Comparison of ENCODE assay signal across 8 cellular contexts in genomic region chr6:31356946-31357466, GRCh38. TPM values are rescaled to one million over a fixed set of nuclear protein-coding genes. Genes with fewer than 3 reads are reported as not detected.
DNase-seq lines count a peak whose midpoint lies in the region; ATAC-seq and TF ChIP-seq lines count a peak whose summit lies in the region.

Gene HLA-B, minus strand, starts transcription at chr6:31357179. Its CDS starts 21 bp downstream, at chr6:31357158.

- peak; percentile 72 for ATAC-seq in GM21737 (IDR thresholded peaks at IDR 0.05; ENCODE audit: unreplicated experiment)

- H3K79me2 ChIP-seq in Karpas-422 (ENCODE audit: low read length) = no peaks in the 10 kb centered on the region

- H3K36me3 Mint-ChIP-seq in progenitor cell of endocrine pancreas (ENCODE audit: insufficient read depth) = no peaks in the 10 kb centered on the region

- H3K9me3 Mint-ChIP-seq in progenitor cell of endocrine pancreas (ENCODE audit: low read depth) = peaks cover 3% of the 10 kb centered on the region

- intact Hi-C loops in T-helper 1 cell treated with Interleukin-12 subunit alpha and Interleukin-12 subunit beta and Interleukin-4 antibody, amounts not matched to agents 30 ng/mL and 1 ng/mL, for 36 hours (cut with micrococcal nuclease) = loop anchor here (1.0 to 5.0 kb wide), 6 partner anchors 10 to 1030 kb away; partner anchors contain the start of genes GNL1, HLA-C, PRR3 and TRIM39

- H3K9ac ChIP-seq in Karpas-422 (ENCODE audit: low read length) = peak within 1 kb of the TSS; percentile 93

- peak within 1 kb of the TSS; percentile 83 for H3K4me3 Mint-ChIP-seq in progenitor cell of endocrine pancreas (ENCODE audit: low read depth)

- H3K9me3 ChIP-seq in Karpas-422 (ENCODE audit: low read length) (no peaks in the 10 kb centered on the region), right atrium auricular region (no peaks in the 10 kb centered on the region)

- H3K27ac ChIP-seq in Karpas-422 (ENCODE audit: low read length) (peak within 1 kb of the TSS; percentile 69), right atrium auricular region (peak within 1 kb of the TSS; percentile 68 to 78)

- H3K27me3 Mint-ChIP-seq in progenitor cell of endocrine pancreas = peaks cover 79% of the 10 kb centered on the region

- DNase-seq in EH (ENCODE audit: low read depth) (peak; percentile 89), Karpas-422 (peak; percentile 95), anterior cingulate cortex (lab: John Stamatoyannopoulos, UW) (peak in 53 of 58 donors; percentile 2 to 84 (median 53)), right atrium auricular region (ENCODE audit: low spot score) (peak; percentile 83), progenitor cell of endocrine pancreas (ENCODE audit: low spot score, unreplicated experiment) (no peak), ureter (ENCODE audit: low spot score) (peak; percentile 89)

- H3K4me3 ChIP-seq in Karpas-422 (ENCODE audit: low read length) (peak within 1 kb of the TSS; percentile 88), right atrium auricular region (peak within 1 kb of the TSS; percentile 59 to 66)

- H3K36me3 ChIP-seq in Karpas-422 (ENCODE audit: insufficient read depth, low read length) (peaks cover 13% of the 10 kb centered on the region), right atrium auricular region (peaks cover 7% of the 10 kb centered on the region)

- H2AFZ ChIP-seq in Karpas-422 (ENCODE audit: low read length) = peak within 1 kb of the TSS; percentile 86

- no peak for TF ChIP-seq CTCF in right atrium auricular region (IDR thresholded peaks at IDR 0.05)
- no peak for TF ChIP-seq CTCF in progenitor cell of endocrine pancreas (IDR thresholded peaks at IDR 0.05; ENCODE audit: unreplicated experiment)

- H3K27me3 ChIP-seq in Karpas-422 (ENCODE audit: low read length) (no peaks in the 10 kb centered on the region), right atrium auricular region (no peaks in the 10 kb centered on the region)

- peak within 1 kb of the TSS; percentile 79 for H3K4me2 ChIP-seq in Karpas-422 (ENCODE audit: low read depth, low read length, poor library complexity, severe bottlenecking)

- H4K20me1 ChIP-seq in Karpas-422 (ENCODE audit: insufficient read depth, low read depth, low read length) = peaks cover 14% of the 10 kb centered on the region; the same call in 1 of the 2 replicates

- H3K4me1 ChIP-seq in Karpas-422 (ENCODE audit: low read length) (peaks cover 31% of the 10 kb centered on the region), right atrium auricular region (peaks cover 0 to 17% of the 10 kb centered on the region in 2 donors)

- H3K9me2 ChIP-seq in Karpas-422 (replicated peaks; ENCODE audit: insufficient read depth, low read length) = no peaks in the 10 kb centered on the region

- H3K27ac Mint-ChIP-seq in progenitor cell of endocrine pancreas = peak within 1 kb of the TSS; percentile 73

- peaks cover 2% of the 10 kb centered on the region for H3K4me1 Mint-ChIP-seq in progenitor cell of endocrine pancreas (ENCODE audit: low read depth)

RNA-seq across cellular contexts. Expression of gene HLA-B, which starts in this region (rescaled TPM):
- 1,556 and 2,615 TPM in 2 replicates for total RNA-seq in Karpas-422 (2014; rRNA removed; shearing (Covaris generic); ENCODE audit: low replicate concordance)
- total RNA-seq in T-helper 1 cell treated with Interleukin-12 subunit alpha and Interleukin-12 subunit beta and Interleukin-4 antibody, amounts not matched to agents 30 ng/mL and 1 ng/mL, for 36 hours = 6,139 and 6,208 TPM in 2 replicates
- total RNA-seq in right atrium auricular region (100 to 1,000 TPM; 297 to 584 TPM), progenitor cell of endocrine pancreas (28.2 and 43.4 TPM in 2 replicates), ureter (562 TPM)
